Comparison of ENCODE assay signal across 7 cellular contexts in the genomic region with DNA sequence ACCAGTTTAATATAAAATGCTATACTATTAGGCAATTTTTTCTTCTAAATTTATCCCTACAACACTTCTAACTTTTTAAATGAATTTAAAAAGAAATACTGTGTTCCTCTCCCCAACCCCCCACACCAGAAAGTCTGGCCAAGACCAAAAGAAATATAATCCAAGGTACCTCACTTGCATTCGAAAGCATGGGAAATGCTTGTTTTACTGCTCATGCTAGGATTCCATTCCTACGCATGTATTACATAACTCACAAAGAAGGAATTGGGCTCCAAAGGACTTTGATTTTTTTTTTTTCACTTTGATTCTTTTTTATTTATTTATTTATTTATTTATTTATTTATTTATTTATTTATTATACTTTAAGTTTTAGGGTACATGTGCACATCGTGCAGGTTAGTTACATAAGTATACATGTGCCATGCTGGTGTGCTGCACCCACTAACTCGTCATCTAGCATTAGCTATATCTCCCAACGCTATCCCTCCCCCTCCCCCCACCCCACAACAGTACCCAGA. TPM values are rescaled to one million over a fixed set of nuclear protein-coding genes. Genes with fewer than 3 reads are reported as not detected.
DNase-seq lines count a peak whose midpoint lies in the region; ATAC-seq, FAIRE-seq and TF ChIP-seq lines count a peak whose summit lies in the region.
"Not testable (repeated sequence)": the region's sequence is repeated elsewhere in the genome, so short reads cannot be mapped to it uniquely, and the experiment has no call there.

No MANE protein-coding gene starts in this region.

- not testable (repeated sequence) for H3K79me2 ChIP-seq in osteoblast (ENCODE audit: insufficient read depth, low read length)

- TF ChIP-seq POLR2A in A549 (IDR thresholded peaks at IDR 0.05; ENCODE audit: low read length); IMR-90 (IDR thresholded peaks at IDR 0.05; ENCODE audit: low read depth, low read length): not testable (repeated sequence)

- H2BK5ac ChIP-seq in IMR-90 (ENCODE audit: low read depth, low read length, poor library complexity, severe bottlenecking), result not testable (repeated sequence)

- not testable (repeated sequence) for TF ChIP-seq EP300 in A549 (IDR thresholded peaks at IDR 0.05)

- H2BK120ac ChIP-seq in IMR-90 (ENCODE audit: low read depth, low read length), result not testable (repeated sequence)

- not testable (repeated sequence) for H4K91ac ChIP-seq in IMR-90 (ENCODE audit: insufficient read depth, low read depth, low read length)

- ATAC-seq in A549; IMR-90 (ENCODE audit: low read depth): not testable (repeated sequence)

- not testable (repeated sequence) for FAIRE-seq in A549 (lab: Jason Lieb, UNC)

- not testable (repeated sequence) for H3K9ac ChIP-seq in IMR-90 (ENCODE audit: low read depth, low read length)

- not testable (repeated sequence) for H3K9me3 ChIP-seq in A549; HEK293 (ENCODE audit: control insufficient read depth, insufficient read depth, low read depth, low read length); IMR-90 (ENCODE audit: control insufficient read depth, insufficient read depth, low read length); osteoblast (ENCODE audit: low read depth, low read length)

- H3K4me3 ChIP-seq in A549; HEK293 (ENCODE audit: low read depth, low read length); IMR-90 (ENCODE audit: insufficient read depth, low read depth, low read length); choroid plexus epithelial cell (ENCODE audit: low read depth, low read length); osteoblast (ENCODE audit: insufficient read depth, low read length): not testable (repeated sequence)

- not testable (repeated sequence) for H3K9me1 ChIP-seq in IMR-90 (ENCODE audit: insufficient read depth, low read length)

- not testable (repeated sequence) for H2BK15ac ChIP-seq in IMR-90 (ENCODE audit: low read depth, low read length)

- not testable (repeated sequence) for H3K14ac ChIP-seq in IMR-90 (replicated peaks; ENCODE audit: low read depth, low read length)

- POLR2A ChIA-PET in A549 (lab: Yijun Ruan, JAX); HEK293 (lab: Yijun Ruan, JAX); IMR-90 (lab: Charles Lee; ENCODE audit: unreplicated experiment): not testable (repeated sequence)

- not testable (repeated sequence) for H3K27ac ChIP-seq in A549; HEK293 (ENCODE audit: extremely low read depth, low read depth, low read length); IMR-90 (ENCODE audit: insufficient read depth, low read length)
- H3K27ac ChIP-seq in osteoblast (ENCODE audit: low read depth, low read length), result peak overlapping the region; percentile 28

- 47% methylated on average over 5 of the region's 5 CpGs for WGBS in A549 (ENCODE audit: missing lambda C conversion rate)
- WGBS in IMR-90 (ENCODE audit: extremely low coverage in 2 of 2, insufficient read length in 1 of 2), 2 experiments, result no CpG with 5 or more reads among the region's 5 CpGs

- not testable (repeated sequence) for H3K79me1 ChIP-seq in IMR-90 (ENCODE audit: low read depth in 1 of 2, low read length in 2 of 2)

- H2AFZ ChIP-seq in IMR-90 (replicated peaks; ENCODE audit: low read length, poor library complexity); osteoblast (ENCODE audit: low read length): not testable (repeated sequence)

- not testable (repeated sequence) for H4K20me1 ChIP-seq in IMR-90 (ENCODE audit: insufficient read depth, low read length); osteoblast (ENCODE audit: insufficient read depth, low read length)

- not testable (repeated sequence) for DNase-seq in A549 (ENCODE audit: low read depth in 1 of 2, low spot score in 1 of 2); osteoblast (ENCODE audit: insufficient read length, low spot score, missing footprints)
- peak; percentile 20 for DNase-seq in GM03348 (ENCODE audit: low spot score)
- DNase-seq in IMR-90, result peak; percentile 56
- peak; percentile 62 for DNase-seq in choroid plexus epithelial cell (ENCODE audit: low read depth)
- DNase-seq in iris pigment epithelial cell (ENCODE audit: low read depth), result peak; percentile 70

- H3K23ac ChIP-seq in IMR-90 (ENCODE audit: low read depth, low read length), result not testable (repeated sequence)

- not testable (repeated sequence) for H3K4ac ChIP-seq in IMR-90 (ENCODE audit: low read depth, low read length)

- in situ Hi-C loops in IMR-90 (cut with MboI; ENCODE audit: low sequenced_read_pairs), result not testable (repeated sequence)

- intact Hi-C loops in IMR-90 (cut with micrococcal nuclease), result not testable (repeated sequence)

- TF ChIP-seq RAD21 in A549 (conservative IDR thresholded peaks at IDR 0.05 in 1 of 2, IDR thresholded peaks at IDR 0.05 in 1 of 2); IMR-90 (IDR thresholded peaks at IDR 0.05; ENCODE audit: low read length): not testable (repeated sequence)

- TF ChIP-seq CTCF in A549 (IDR thresholded peaks at IDR 0.05); HEK293 (tag by site-specific recombination; IDR thresholded peaks at IDR 0.05); IMR-90 (conservative IDR thresholded peaks at IDR 0.05; ENCODE audit: low read depth, low read length); choroid plexus epithelial cell (conservative IDR thresholded peaks at IDR 0.05; ENCODE audit: low read depth, low read length); osteoblast (IDR thresholded peaks at IDR 0.05; ENCODE audit: extremely low read depth, low read depth, low read length): not testable (repeated sequence)

- H3K4me1 ChIP-seq in A549; HEK293 (ENCODE audit: control insufficient read depth, insufficient read depth, low read length); IMR-90 (ENCODE audit: control insufficient read depth, insufficient read depth, low read length): not testable (repeated sequence)
- H3K4me1 ChIP-seq in osteoblast (ENCODE audit: insufficient read depth, low read length), result peaks cover 12% of the 10 kb centered on the region

- H2AK9ac ChIP-seq in IMR-90 (replicated peaks; ENCODE audit: low read depth, low read length, poor library complexity), result not testable (repeated sequence)

- not testable (repeated sequence) for BruUV-seq in IMR-90 (replicated peaks; lab: Mats Ljungman, UMichigan)

- dilution Hi-C loops in IMR-90 (cut with HindIII; ENCODE audit: low sequenced_read_pairs, unreplicated experiment), result not testable (repeated sequence)

- not testable (repeated sequence) for H2AK5ac ChIP-seq in IMR-90 (ENCODE audit: low read depth, low read length)

- H2BK20ac ChIP-seq in IMR-90 (ENCODE audit: low read depth, low read length), result not testable (repeated sequence)

- H3K18ac ChIP-seq in IMR-90 (ENCODE audit: low read depth, low read length), result not testable (repeated sequence)

- CTCF ChIA-PET in A549 (lab: Yijun Ruan, JAX), result interaction anchor here (5.3 kb wide), 1 partner anchor 17 kb away, joined by 36 read pairs; no protein-coding TSS in a partner anchor
- CTCF ChIA-PET in HEK293 (lab: Yijun Ruan, JAX), result interaction anchor here (1.2 kb wide), 1 partner anchor 17 kb away, joined by 5 read pairs; no protein-coding TSS in a partner anchor
- CTCF ChIA-PET in IMR-90 (lab: Yijun Ruan, JAX), result not testable (repeated sequence)

- not testable (repeated sequence) for H3K4me2 ChIP-seq in A549; IMR-90 (ENCODE audit: low read depth, low read length); osteoblast (ENCODE audit: insufficient read depth, low read length)

- H3K56ac ChIP-seq in IMR-90 (ENCODE audit: extremely low read depth, insufficient read depth, low read length), result not testable (repeated sequence)

- not testable (repeated sequence) for H3K36me3 ChIP-seq in HEK293 (ENCODE audit: control insufficient read depth in 2 of 2, insufficient read depth in 1 of 2, low read length in 2 of 2); IMR-90 (ENCODE audit: control insufficient read depth, insufficient read depth, low read length); osteoblast (ENCODE audit: insufficient read depth, low read length)

- H4K8ac ChIP-seq in IMR-90 (ENCODE audit: low read depth in 2 of 2, low read length in 2 of 2), result not testable (repeated sequence)

- H4K5ac ChIP-seq in IMR-90 (ENCODE audit: low read depth, low read length), result not testable (repeated sequence)

- not testable (repeated sequence) for H3K27me3 ChIP-seq in IMR-90 (ENCODE audit: control insufficient read depth, insufficient read depth, low read length); osteoblast (ENCODE audit: insufficient read depth, low read length)

TF ChIP-seq in A549, 52 proteins besides CTCF, POLR2A, EP300 and RAD21:
- TF ChIP-seq ZC3H11A (IDR thresholded peaks at IDR 0.05), result peak; percentile 82

TF ChIP-seq in HEK293, 187 proteins besides CTCF, POLR2A, EP300 and RAD21 (continues in another document):
- TF ChIP-seq ZBTB8A (tag by site-specific recombination; IDR thresholded peaks at IDR 0.05) (peak; percentile 55; the same call in 1 of the 2 replicates), ZXDB (tag by site-specific recombination; IDR thresholded peaks at IDR 0.05) (peak; percentile 39; the same call in 1 of the 2 replicates), ZNF433 (tag by site-specific recombination; IDR thresholded peaks at IDR 0.05; ENCODE audit: low read depth) (0 out of 2 replicates have a peak, but pooled peaks have one; percentile 41)

RNA-seq across cellular contexts. Expression of a gene that starts 42.4 kb away (rescaled TPM):
- polyA plus RNA-seq in A549 (2011; rRNA removed) (58.3 and 65.9 TPM in 2 replicates), A549 (2017; fragmentation: RNase III; extraction: RNeasy Plus Mini Kit Qiagen cat#74134 plus additional on column Dnase treatment) (48.4 to 63.6 TPM (median 49.6 TPM) in 3 replicates), IMR-90 (2012; rRNA removed) (9.1 and 11.2 TPM in 2 replicates)
- 18.7 and 19.5 TPM in 2 replicates for polyA plus RNA-seq in A549 (2012; cell fraction: cytosol; rRNA removed)
- polyA plus RNA-seq in A549 (2012; cell fraction: nucleus; rRNA removed), result 17.8 and 21.9 TPM in 2 replicates
- 15.0 and 21.1 TPM in 2 replicates for polyA minus RNA-seq in A549 (2011; rRNA and poly(A)+ RNA removed)
- total RNA-seq in IMR-90 (2012; rRNA removed) (14.3 and 22.2 TPM in 2 replicates), osteoblast (18.3 and 22.8 TPM in 2 replicates)
- 1.4 and 1.6 TPM in 2 replicates for polyA plus RNA-seq in IMR-90 (2012; cell fraction: cytosol; rRNA removed)
- 2.1 and 7.1 TPM in 2 replicates for polyA plus RNA-seq in IMR-90 (2012; cell fraction: nucleus; rRNA removed; ENCODE audit: low replicate concordance)
